In the genomic region with DNA sequence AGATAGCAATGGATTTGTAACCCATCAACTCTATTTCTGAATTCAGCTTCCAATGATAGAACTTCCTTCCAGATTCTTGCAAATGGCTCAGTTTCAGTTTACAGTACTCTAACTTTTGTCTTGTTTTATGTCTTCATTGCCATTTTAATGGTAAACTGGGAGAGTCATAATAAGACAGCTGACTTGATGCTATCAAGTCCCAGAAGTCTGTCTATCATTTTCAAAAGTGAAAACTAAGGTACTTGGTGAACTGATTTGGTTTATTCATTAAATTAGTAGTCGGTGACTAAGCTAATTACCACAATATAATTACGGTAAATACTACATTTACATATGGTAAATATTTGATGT, we compare ENCODE assay signal across 8 cellular contexts. TPM values are rescaled to one million over a fixed set of nuclear protein-coding genes. Genes with fewer than 3 reads are reported as not detected.
DNase-seq lines count a peak whose midpoint lies in the region; ATAC-seq and TF ChIP-seq lines count a peak whose summit lies in the region.

No MANE protein-coding gene starts in this region.

- H2BK120ac ChIP-seq in mesenchymal stem cell (ENCODE audit: low read depth, low read length), result no peak overlapping the region

- no peaks in the 10 kb centered on the region for H3K9me3 ChIP-seq in RWPE2 (ENCODE audit: severe bottlenecking)
- no peaks in the 10 kb centered on the region for H3K9me3 ChIP-seq in mesenchymal stem cell (ENCODE audit: control insufficient read depth, low read length)

- CTCF ChIA-PET in RWPE1 (lab: Yijun Ruan, JAX), result interaction anchor here (0.5 to 1.2 kb wide), 5 partner anchors 62 to 506 kb away, joined by 3 to 9 read pairs (median 4); no protein-coding TSS in a partner anchor

- DNase-seq in RWPE2 (ENCODE audit: low spot score) (no peak), mesenchymal stem cell (no peak), RWPE1 (ENCODE audit: low spot score) (no peak), dermis blood vessel endothelial cell (no peak), NCI-H1092 treated with DMSO at 0.1 percent for 48 hours (lab: John Stamatoyannopoulos, UW) (no peak), HUDEP-2 (lab: John Stamatoyannopoulos, UW; ENCODE audit: unreplicated experiment in 76 of 76) (no peak)

- H3K4me2 ChIP-seq in mesenchymal stem cell (ENCODE audit: low read length, poor library complexity, severe bottlenecking), result peak overlapping the region; percentile 6

- no peak overlapping the region for H2BK15ac ChIP-seq in mesenchymal stem cell (ENCODE audit: low read depth, poor library complexity, severe bottlenecking)

- peak overlapping the region; percentile 89 for H3K27ac ChIP-seq in RWPE2 (ENCODE audit: poor library complexity, severe bottlenecking)
- peak overlapping the region; percentile 86 for H3K27ac ChIP-seq in mesenchymal stem cell (ENCODE audit: low read length, poor library complexity, severe bottlenecking)
- H3K27ac ChIP-seq in RWPE1, result no peak overlapping the region

- no peaks in the 10 kb centered on the region for H3K27me3 ChIP-seq in RWPE2 (ENCODE audit: insufficient read depth, poor library complexity, severe bottlenecking)
- no peaks in the 10 kb centered on the region for H3K27me3 ChIP-seq in mesenchymal stem cell (ENCODE audit: control insufficient read depth in 1 of 2, insufficient read depth in 1 of 2, low read length in 2 of 2)

- WGBS in mesenchymal stem cell, result no CpG with 5 or more reads among the region's 2 CpGs

- H3K4me1 ChIP-seq in RWPE2 (ENCODE audit: insufficient read depth, poor library complexity, severe bottlenecking), result peaks cover 30% of the 10 kb centered on the region
- peaks cover 3% of the 10 kb centered on the region for H3K4me1 ChIP-seq in mesenchymal stem cell (ENCODE audit: control insufficient read depth, insufficient read depth, low read depth, low read length)

- no peak overlapping the region for H3K23ac ChIP-seq in mesenchymal stem cell (ENCODE audit: low read length in 2 of 2)

- no peak overlapping the region for H4K8ac ChIP-seq in mesenchymal stem cell (ENCODE audit: low read length)

- no peak overlapping the region for H2AK5ac ChIP-seq in mesenchymal stem cell (ENCODE audit: low read length, severe bottlenecking)

- no peak overlapping the region for H2AFZ ChIP-seq in mesenchymal stem cell (ENCODE audit: low read depth, low read length)

- POLR2A ChIA-PET in RWPE1 (lab: Yijun Ruan, JAX; ENCODE audit: low non-redundant PET), result no interaction called here

- H3K14ac ChIP-seq in mesenchymal stem cell (ENCODE audit: low read length in 2 of 2), result no peak overlapping the region

- no peak overlapping the region for H3K18ac ChIP-seq in mesenchymal stem cell (ENCODE audit: low read depth in 1 of 2, low read length in 2 of 2)

- no peak overlapping the region for H2BK12ac ChIP-seq in mesenchymal stem cell (ENCODE audit: low read length in 2 of 2)

- H4K91ac ChIP-seq in mesenchymal stem cell (ENCODE audit: low read length), result no peak overlapping the region

- peak overlapping the region; percentile 86 for H3K9ac ChIP-seq in mesenchymal stem cell (ENCODE audit: low read length)

- peak overlapping the region; percentile 7 for H3K4me3 ChIP-seq in RWPE2 (ENCODE audit: severe bottlenecking)
- peak overlapping the region in 1 of 2 experiments; percentile 81 for H3K4me3 ChIP-seq in mesenchymal stem cell (ENCODE audit: insufficient read depth in 1 of 2, low read depth in 1 of 2, low read length in 2 of 2)

- H3K36me3 ChIP-seq in RWPE2 (ENCODE audit: low read depth), result no peaks in the 10 kb centered on the region; the same call in 1 of the 2 replicates
- no peaks in the 10 kb centered on the region for H3K36me3 ChIP-seq in mesenchymal stem cell (ENCODE audit: control insufficient read depth in 1 of 2, insufficient read depth in 2 of 2, low read depth in 1 of 2, low read length in 2 of 2)

- no peak overlapping the region for H3K4ac ChIP-seq in mesenchymal stem cell (ENCODE audit: low read depth in 1 of 2, low read length in 2 of 2)

- TF ChIP-seq CTCF in RWPE2 (IDR thresholded peaks at IDR 0.05; ENCODE audit: poor library complexity, severe bottlenecking) (no peak), RWPE1 (conservative IDR thresholded peaks at IDR 0.05; ENCODE audit: low read depth) (no peak)

- peaks cover 2% of the 10 kb centered on the region for H3K79me1 ChIP-seq in mesenchymal stem cell (replicated peaks; ENCODE audit: low read length, poor library complexity, severe bottlenecking)

- ATAC-seq in GM18517 (IDR thresholded peaks at IDR 0.05; ENCODE audit: unreplicated experiment) (peak; percentile 25), HG02588 (IDR thresholded peaks at IDR 0.05; ENCODE audit: unreplicated experiment) (peak; percentile 25), RWPE2 (ENCODE audit: low read depth) (peak; percentile 44; the same call in 1 of the 3 replicates)

- H2BK5ac ChIP-seq in mesenchymal stem cell (ENCODE audit: low read depth, low read length, poor library complexity, severe bottlenecking), result peak overlapping the region; percentile 45

RNA-seq across cellular contexts. Expression of a gene that starts 25.0 kb away (rescaled TPM):
- 0.66 TPM for polyA plus RNA-seq in mesenchymal stem cell (2013, experiment 1 of 2)
- polyA plus RNA-seq in mesenchymal stem cell (2013, experiment 2 of 2), result 0.66 TPM
- total RNA-seq in dermis blood vessel endothelial cell, result 0.17 and 0.33 TPM in 2 replicates
